In genomic region chr15:34851007-34851406, GRCh38 we compare ENCODE assay signal across 28 cellular contexts. TPM values are rescaled to one million over a fixed set of nuclear protein-coding genes. Genes with fewer than 3 reads are reported as not detected.
"Had no signal": no experiment of that assay in that cellular context is flagged by ENCODE, and none has a peak within 500 bp of the region (broad histone marks: within the 10 kb centered on the region; RNA-seq: fewer than 3 reads in every experiment).

No MANE protein-coding gene starts in this region.

- H3K9me3 ChIP-seq: body of pancreas, MG63, SJSA1 had no signal

- ATAC-seq: activated T-cell treated with anti-CD3 and anti-CD28 coated beads, Interleukin-2, amount 50 U/mL, for 72 hours; body of pancreas; PC-3 had no signal

- DNase-seq: activated CD4-positive, alpha-beta memory T cell treated with anti-CD3 and anti-CD28 coated beads for 36 hours; activated CD4-positive, alpha-beta T cell treated with anti-CD3 and anti-CD28 coated beads, Interleukin-2, amount 10 ng/mL, durations not matched to agents 7 days and 5 days; activated CD4-positive, CD25-positive, alpha-beta regulatory T cell; activated CD8-positive, alpha-beta memory T cell treated with anti-CD3 and anti-CD28 coated beads for 24 hours; activated gamma-delta T cell treated with Interleukin-2 at 50 U/mL for 16 hours; activated naive CD4-positive, alpha-beta T cell treated with anti-CD3 and anti-CD28 coated beads, Interleukin-2, amount 10 ng/mL, durations not matched to agents 7 days and 5 days; activated T-cell treated with anti-CD3 and anti-CD28 coated beads, Interleukin-2, amount 50 U/mL, for 72 hours; aorta; body of pancreas; central memory CD4-positive, alpha-beta T cell; MG63; MV-4-11; NCI-H1092 treated with DMSO at 0.1 percent for 48 hours; NCI-H1417 treated with DMSO at 0.1 percent for 48 hours; NCI-H1694 treated with DMSO at 0.1 percent for 48 hours; NCI-H2081 treated with DMSO at 0.1 percent for 48 hours; NCI-H446; NCI-H524; PC-3; SHP77; T-helper 2 cell; T1000 had no signal

- H3K27me3 ChIP-seq: body of pancreas, MG63, SJSA1 had no signal

- H3K27ac ChIP-seq: body of pancreas, KMS-11, SJSA1 had no signal

- H3K4me1 Mint-ChIP-seq: activated CD4-positive, alpha-beta T cell treated with anti-CD3 and anti-CD28 coated beads, Interleukin-2, amount 10 ng/mL, durations not matched to agents 7 days and 5 days; activated naive CD4-positive, alpha-beta T cell treated with anti-CD3 and anti-CD28 coated beads, Interleukin-2, amount 10 ng/mL, durations not matched to agents 7 days and 5 days had no signal

- FAIRE-seq: bronchial epithelial cell, RCC 7860, TTC549 had no signal

- H3K4me3 ChIP-seq: body of pancreas, MG63, SJSA1 had no signal

- H3K4me3 Mint-ChIP-seq: activated CD4-positive, alpha-beta memory T cell treated with anti-CD3 and anti-CD28 coated beads for 36 hours; activated CD4-positive, alpha-beta T cell treated with anti-CD3 and anti-CD28 coated beads, Interleukin-2, amount 10 ng/mL, durations not matched to agents 7 days and 5 days; activated naive CD4-positive, alpha-beta T cell treated with anti-CD3 and anti-CD28 coated beads, Interleukin-2, amount 10 ng/mL, durations not matched to agents 7 days and 5 days; activated T-cell treated with anti-CD3 and anti-CD28 coated beads, Interleukin-2, amount 50 U/mL, for 72 hours had no signal

- H3K27me3 Mint-ChIP-seq: activated CD4-positive, alpha-beta memory T cell treated with anti-CD3 and anti-CD28 coated beads for 36 hours; activated CD4-positive, alpha-beta T cell treated with anti-CD3 and anti-CD28 coated beads, Interleukin-2, amount 10 ng/mL, durations not matched to agents 7 days and 5 days; activated naive CD4-positive, alpha-beta T cell treated with anti-CD3 and anti-CD28 coated beads, Interleukin-2, amount 10 ng/mL, durations not matched to agents 7 days and 5 days had no signal

- H3K9me3 Mint-ChIP-seq: activated CD4-positive, alpha-beta memory T cell treated with anti-CD3 and anti-CD28 coated beads for 36 hours; activated CD4-positive, alpha-beta T cell treated with anti-CD3 and anti-CD28 coated beads, Interleukin-2, amount 10 ng/mL, durations not matched to agents 7 days and 5 days; activated naive CD4-positive, alpha-beta T cell treated with anti-CD3 and anti-CD28 coated beads, Interleukin-2, amount 10 ng/mL, durations not matched to agents 7 days and 5 days; activated T-helper 2 cell treated with anti-CD3 and anti-CD28 coated beads, Interferon-gamma antibody, Interleukin-2, Interleukin-4, amounts not matched to agents 10 μg/mL and 5 μg/mL and 100 μg/mL, durations not matched to agents 14 hours and 24 hours and 36 hours had no signal

- H3K4me2 ChIP-seq: KMS-11 had no signal

- H3K9ac ChIP-seq: KMS-11 had no signal

- H3K27ac Mint-ChIP-seq: activated CD4-positive, alpha-beta memory T cell treated with anti-CD3 and anti-CD28 coated beads for 36 hours; activated CD4-positive, alpha-beta T cell treated with anti-CD3 and anti-CD28 coated beads, Interleukin-2, amount 10 ng/mL, durations not matched to agents 7 days and 5 days; activated naive CD4-positive, alpha-beta T cell treated with anti-CD3 and anti-CD28 coated beads, Interleukin-2, amount 10 ng/mL, durations not matched to agents 7 days and 5 days; activated T-cell treated with anti-CD3 and anti-CD28 coated beads, Interleukin-2, amount 50 U/mL, for 72 hours; activated T-helper 2 cell treated with anti-CD3 and anti-CD28 coated beads, Interferon-gamma antibody, Interleukin-2, Interleukin-4, amounts not matched to agents 10 μg/mL and 5 μg/mL and 100 μg/mL, durations not matched to agents 14 hours and 24 hours and 36 hours had no signal

RNA-seq across cellular contexts. Expression of gene ACTC1, which starts 55.7 kb away (rescaled TPM):
- total RNA-seq: activated CD4-positive, alpha-beta memory T cell treated with anti-CD3 and anti-CD28 coated beads for 36 hours; activated CD4-positive, alpha-beta T cell treated with anti-CD3 and anti-CD28 coated beads, Interleukin-2, amount 10 ng/mL, durations not matched to agents 7 days and 5 days; activated T-cell treated with anti-CD3 and anti-CD28 coated beads, Interleukin-2, amount 50 U/mL, for 72 hours; activated T-helper 2 cell treated with anti-CD3 and anti-CD28 coated beads, Interferon-gamma antibody, Interleukin-2, Interleukin-4, amounts not matched to agents 10 μg/mL and 5 μg/mL and 100 μg/mL, durations not matched to agents 14 hours and 24 hours and 36 hours; bronchial epithelial cell; PC-3 had no signal
